30 cellular contexts compared by ENCODE assay signal in genomic region chr9:14797442-14797841, GRCh38.
DNase-seq lines count a peak whose midpoint lies in the region; ATAC-seq, FAIRE-seq and TF ChIP-seq lines count a peak whose summit lies in the region.
"Had no signal": no experiment of that assay in that cellular context is flagged by ENCODE, and none has a peak within 500 bp of the region (broad histone marks: within the 10 kb centered on the region; RNA-seq: fewer than 3 reads in every experiment).

No MANE protein-coding gene starts in this region.

- H3K27ac ChIP-seq in mammary epithelial cell (ENCODE audit: insufficient read depth, low read depth, low read length), result no peak overlapping the region
- H3K27ac ChIP-seq: esophagus squamous epithelium, lower lobe of right lung, SJSA1, tibial artery had no signal

- H3K9ac ChIP-seq in mammary epithelial cell (ENCODE audit: insufficient read depth, low read length), result no peak overlapping the region

- in situ Hi-C loops in mammary epithelial cell (cut with MboI; ENCODE audit: low sequenced_read_pairs in 2 of 2), result no loop called here

- H3K27me3 ChIP-seq in mammary epithelial cell (ENCODE audit: insufficient read depth, low read length), result no peaks in the 10 kb centered on the region
- H3K27me3 ChIP-seq: BE2C, esophagus squamous epithelium, SJSA1, tibial artery had no signal

- no TSS peak for BruUV-seq in mammary epithelial cell (replicated peaks; lab: Mats Ljungman, UMichigan)

- ATAC-seq in HG03469 (IDR thresholded peaks at IDR 0.05; ENCODE audit: unreplicated experiment), result no peak
- ATAC-seq: activated CD8-positive, alpha-beta T cell treated with anti-CD3 and anti-CD28 coated beads for 36 hours; lower lobe of right lung; mucosa of descending colon; natural killer cell treated with Interleukin-12 subunit alpha and Interleukin-12 subunit beta and Interleukin-15 and Interleukin-18, amount 100 ng/mL, for 72 hours had no signal

- H3K4me1 Mint-ChIP-seq in HFFc6 (ENCODE audit: low read depth), result no peaks in the 10 kb centered on the region; the same call in 1 of the 2 replicates
- H3K4me1 Mint-ChIP-seq: activated naive CD4-positive, alpha-beta T cell treated with anti-CD3 and anti-CD28 coated beads, Interleukin-2, amount 50 U/mL, for 24 hours; CD8-positive, alpha-beta memory T cell had no signal

- intact Hi-C loops in mammary epithelial cell (cut with micrococcal nuclease), result no loop called here

- no peaks in the 10 kb centered on the region for H4K20me1 ChIP-seq in mammary epithelial cell (ENCODE audit: insufficient read depth, low read length)

- H3K4me3 ChIP-seq in AG10803 (ENCODE audit: low read length) (no peak overlapping the region), mammary epithelial cell (replicated peaks in 1 of 3; ENCODE audit: insufficient read depth in 1 of 3, low read depth in 2 of 3, low read length in 3 of 3) (no peak overlapping the region)
- H3K4me3 ChIP-seq: esophagus squamous epithelium, lower lobe of right lung, mucosa of descending colon, SJSA1, tibial artery had no signal

- peak; percentile 14 for DNase-seq in AG10803 (ENCODE audit: low read depth)
- peak; percentile 10 for DNase-seq in HTR-8/SVneo (ENCODE audit: insufficient read length, low spot score)
- DNase-seq in mammary epithelial cell, result peak; percentile 3
- DNase-seq in fibroblast of the conjunctiva (ENCODE audit: low read depth), result peak; percentile 20
- no peak for DNase-seq in HFFc6
- no peak for DNase-seq in DMS 273 treated with DMSO at 0.1 percent for 48 hours (lab: John Stamatoyannopoulos, UW)
- DNase-seq in T1000 (lab: John Stamatoyannopoulos, UW), result no peak
- DNase-seq: activated CD8-positive, alpha-beta T cell treated with anti-CD3 and anti-CD28 coated beads for 36 hours; BE2C; CD8-positive, alpha-beta memory T cell; cortex of kidney; DMS153; esophagus squamous epithelium; HCEC 1CT; head of caudate nucleus; kidney glomerular epithelial cell; lower lobe of right lung; mucosa of descending colon; NCI-H1436 treated with DMSO at 0.1 percent for 48 hours; NCI-H526; small intestine; stimulated activated CD4-positive, alpha-beta T cell treated with anti-CD3 and anti-CD28 coated beads, Interleukin-1b, Interleukin-23, amount 100 ng/mL, for 48 hours; stimulated activated CD8-positive, alpha-beta memory T cell treated with anti-CD3 and anti-CD28 coated beads, Interleukin-4, amount 100 ng/mL, for 48 hours; tibial artery had no signal

- H3K27me3 Mint-ChIP-seq in HFFc6 (ENCODE audit: insufficient read depth), result no peaks in the 10 kb centered on the region

- H3K4me2 ChIP-seq in mammary epithelial cell (ENCODE audit: insufficient read depth, low read depth, low read length), result no peak overlapping the region

- H3K4me1 ChIP-seq in mammary epithelial cell (ENCODE audit: insufficient read depth, low read length), result no peaks in the 10 kb centered on the region
- H3K4me1 ChIP-seq: BE2C, esophagus squamous epithelium, lower lobe of right lung, SJSA1, tibial artery had no signal

- CTCF ChIA-PET in mammary epithelial cell (lab: Charles Lee; ENCODE audit: low non-redundant PET), result no interaction called here

- TF ChIP-seq CTCF in AG10803 (conservative IDR thresholded peaks at IDR 0.05; ENCODE audit: low read length), result no peak
- TF ChIP-seq CTCF in mammary epithelial cell (conservative IDR thresholded peaks at IDR 0.05 in 1 of 2, IDR thresholded peaks at IDR 0.05 in 1 of 2; ENCODE audit: extremely low read depth in 1 of 2, insufficient read depth in 1 of 2, low read depth in 1 of 2, low read length in 2 of 2), result no peak
- TF ChIP-seq CTCF in HFFc6 (IDR thresholded peaks at IDR 0.05), result no peak

- no peaks in the 10 kb centered on the region for H3K79me2 ChIP-seq in mammary epithelial cell (ENCODE audit: insufficient read depth, low read length)

- H3K9me3 ChIP-seq in mammary epithelial cell (replicated peaks; ENCODE audit: insufficient read depth, low read length), result no peaks in the 10 kb centered on the region
- H3K9me3 ChIP-seq: BE2C, esophagus squamous epithelium, lower lobe of right lung, mucosa of descending colon, SJSA1, tibial artery had no signal

- 80% methylated on average over 1 of the region's 1 CpG for WGBS in mammary epithelial cell (ENCODE audit: low coverage, missing lambda C conversion rate)

- H3K27ac Mint-ChIP-seq in HFFc6, result no peak overlapping the region
- H3K27ac Mint-ChIP-seq: activated CD8-positive, alpha-beta T cell treated with anti-CD3 and anti-CD28 coated beads for 36 hours; activated naive CD4-positive, alpha-beta T cell treated with anti-CD3 and anti-CD28 coated beads, Interleukin-2, amount 50 U/mL, for 24 hours; activated T-helper 2 cell treated with anti-CD3 and anti-CD28 coated beads, Interferon-gamma antibody, Interleukin-2, Interleukin-4, amounts not matched to agents 10 μg/mL and 5 μg/mL and 100 μg/mL, durations not matched to agents 14 hours and 24 hours and 36 hours; CD8-positive, alpha-beta memory T cell; natural killer cell treated with Interleukin-12 subunit alpha and Interleukin-12 subunit beta and Interleukin-15 and Interleukin-18, amount 100 ng/mL, for 72 hours had no signal

- no peaks in the 10 kb centered on the region for H3K36me3 ChIP-seq in mammary epithelial cell (ENCODE audit: insufficient read depth, low read length)
- H3K36me3 ChIP-seq: BE2C, esophagus squamous epithelium, lower lobe of right lung, SJSA1 had no signal

- H3K4me3 Mint-ChIP-seq in HFFc6, result no peak overlapping the region
- H3K4me3 Mint-ChIP-seq: activated CD8-positive, alpha-beta T cell treated with anti-CD3 and anti-CD28 coated beads for 36 hours; activated naive CD4-positive, alpha-beta T cell treated with anti-CD3 and anti-CD28 coated beads, Interleukin-2, amount 50 U/mL, for 24 hours; CD8-positive, alpha-beta memory T cell; natural killer cell treated with Interleukin-12 subunit alpha and Interleukin-12 subunit beta and Interleukin-15 and Interleukin-18, amount 100 ng/mL, for 72 hours had no signal

- dilution Hi-C loops in mammary epithelial cell (cut with HindIII; ENCODE audit: low sequenced_read_pairs), result no loop called here

- H2AFZ ChIP-seq in mammary epithelial cell (ENCODE audit: low read depth, low read length), result no peak overlapping the region

- peaks cover 5% of the 10 kb centered on the region; the same call in 1 of the 2 replicates for H3K9me3 Mint-ChIP-seq in HFFc6
- H3K9me3 Mint-ChIP-seq: activated naive CD4-positive, alpha-beta T cell treated with anti-CD3 and anti-CD28 coated beads, Interleukin-2, amount 50 U/mL, for 24 hours; activated T-helper 2 cell treated with anti-CD3 and anti-CD28 coated beads, Interferon-gamma antibody, Interleukin-2, Interleukin-4, amounts not matched to agents 10 μg/mL and 5 μg/mL and 100 μg/mL, durations not matched to agents 14 hours and 24 hours and 36 hours; CD8-positive, alpha-beta memory T cell had no signal

- no peaks in the 10 kb centered on the region for H3K36me3 Mint-ChIP-seq in HFFc6 (ENCODE audit: low read depth)
- H3K36me3 Mint-ChIP-seq: activated naive CD4-positive, alpha-beta T cell treated with anti-CD3 and anti-CD28 coated beads, Interleukin-2, amount 50 U/mL, for 24 hours; CD8-positive, alpha-beta memory T cell; natural killer cell treated with Interleukin-12 subunit alpha and Interleukin-12 subunit beta and Interleukin-15 and Interleukin-18, amount 100 ng/mL, for 72 hours had no signal

- no peak for FAIRE-seq in HTR-8/SVneo (lab: Jason Lieb, UNC)
- FAIRE-seq: RCC 7860, small intestine had no signal

Comparison
In these comparisons a context has a peak if more than half of its experiments do, and no peak if none do; other contexts are left out.
1. DNase-seq: peak in AG10803 (single experiment), HTR-8/SVneo (single experiment), mammary epithelial cell (single experiment) and fibroblast of the conjunctiva (single experiment); none in HFFc6 (single experiment), DMS 273 treated with DMSO at 0.1 percent for 48 hours (single experiment) and T1000 (single experiment).